Comparison of ENCODE assay signal across 13 cellular contexts in genomic region chr6:98846021-98846380, GRCh38. TPM values are rescaled to one million over a fixed set of nuclear protein-coding genes. Genes with fewer than 3 reads are reported as not detected.
A peak's percentile ranks its signal among the peaks of the same experiment; 100 is the strongest.
DNase-seq lines count a peak whose midpoint lies in the region; ATAC-seq and TF ChIP-seq lines count a peak whose summit lies in the region.
"Had no signal": no experiment of that assay in that cellular context is flagged by ENCODE, and none has a peak within 500 bp of the region (broad histone marks: within the 10 kb centered on the region; RNA-seq: fewer than 3 reads in every experiment).

No MANE protein-coding gene starts in this region.

- H4K20me1 ChIP-seq in PC-9 (ENCODE audit: insufficient read depth) = no peaks in the 10 kb centered on the region

- peaks cover 2% of the 10 kb centered on the region for H3K36me3 Mint-ChIP-seq in activated naive CD4-positive, alpha-beta T cell treated with anti-CD3 and anti-CD28 coated beads, Interleukin-2, amount 50 U/mL, for 24 hours
- peaks cover 10% of the 10 kb centered on the region for H3K36me3 Mint-ChIP-seq in effector memory CD8-positive, alpha-beta T cell (ENCODE audit: insufficient read depth)
- peaks cover 8% of the 10 kb centered on the region for H3K36me3 Mint-ChIP-seq in stimulated activated memory B cell treated with anti-CD40 and anti-IgM and Interleukin-4, amounts not matched to agents 10 μg/mL and 1 μg/mL and 100 μg/mL, for 72 hours

- CTCF ChIA-PET in PC-9 (lab: Charles Lee) = no interaction called here

- no peaks in the 10 kb centered on the region for H3F3A ChIP-seq in PC-9 (ENCODE audit: insufficient read depth, low read depth)

- no peaks in the 10 kb centered on the region for H3K36me3 ChIP-seq in PC-9 (ENCODE audit: low read depth)
- H3K36me3 ChIP-seq: right lobe of liver, upper lobe of left lung had no signal

- no peak overlapping the region for H3K4me2 ChIP-seq in PC-9

- peaks cover 29% of the 10 kb centered on the region for H3K4me1 Mint-ChIP-seq in activated naive CD4-positive, alpha-beta T cell treated with anti-CD3 and anti-CD28 coated beads, Interleukin-2, amount 50 U/mL, for 24 hours
- peaks cover 15 to 18% of the 10 kb centered on the region in 2 donors for H3K4me1 Mint-ChIP-seq in effector memory CD8-positive, alpha-beta T cell (ENCODE audit: low read depth in 2 of 2)
- H3K4me1 Mint-ChIP-seq in stimulated activated memory B cell treated with anti-CD40 and anti-IgM and Interleukin-4, amounts not matched to agents 10 μg/mL and 1 μg/mL and 100 μg/mL, for 72 hours = peaks cover 39% of the 10 kb centered on the region

- no peaks in the 10 kb centered on the region for H3K9me3 ChIP-seq in PC-9 (ENCODE audit: insufficient read depth, low read depth)
- H3K9me3 ChIP-seq: right lobe of liver, upper lobe of left lung had no signal

- H3K9me2 ChIP-seq in PC-9 (ENCODE audit: insufficient read depth) = no peaks in the 10 kb centered on the region; the same call in 1 of the 2 replicates

- BruUV-seq in PC-9 (replicated peaks; lab: Mats Ljungman, UMichigan) = no TSS peak

- H3K4me3 ChIP-seq in PC-9 (no peak overlapping the region), coronary artery (no peak overlapping the region)
- H3K4me3 ChIP-seq: right lobe of liver had no signal

- H3K79me2 ChIP-seq in PC-9 (ENCODE audit: low read depth) = no peaks in the 10 kb centered on the region

- H3K9me3 Mint-ChIP-seq in activated naive CD4-positive, alpha-beta T cell treated with anti-CD3 and anti-CD28 coated beads, Interleukin-2, amount 50 U/mL, for 24 hours = no peaks in the 10 kb centered on the region
- H3K9me3 Mint-ChIP-seq in effector memory CD8-positive, alpha-beta T cell = no peaks in the 10 kb centered on the region
- H3K9me3 Mint-ChIP-seq in stimulated activated memory B cell treated with anti-CD40 and anti-IgM and Interleukin-4, amounts not matched to agents 10 μg/mL and 1 μg/mL and 100 μg/mL, for 72 hours = no peaks in the 10 kb centered on the region
- H3K9me3 Mint-ChIP-seq: activated T-helper 1 cell treated with anti-CD3 and anti-CD28 coated beads, Interleukin-12 subunit alpha, Interleukin-12 subunit beta, Interleukin-2, Interleukin-4 antibody, amounts not matched to agents 30 ng/mL and 10 ng/mL and 1 ng/mL, durations not matched to agents 14 hours and 24 hours and 36 hours had no signal

- H3K27me3 ChIP-seq in PC-9 (ENCODE audit: insufficient read depth, low read depth) = no peaks in the 10 kb centered on the region

- TF ChIP-seq CTCF in PC-9 (conservative IDR thresholded peaks at IDR 0.05) = peak; percentile 0; the same call in 1 of the 2 replicates
- no peak for TF ChIP-seq CTCF in coronary artery (IDR thresholded peaks at IDR 0.05)

- no peak for ATAC-seq in effector memory CD8-positive, alpha-beta T cell (replicated peaks)
- no peak for ATAC-seq in stimulated activated memory B cell treated with anti-CD40 and anti-IgM and Interleukin-4, amounts not matched to agents 10 μg/mL and 1 μg/mL and 100 μg/mL, for 72 hours

- no peak for DNase-seq in activated naive CD4-positive, alpha-beta T cell (lab: John Stamatoyannopoulos, UW)
- DNase-seq in PC-9 (no peak), coronary artery (ENCODE audit: low spot score) (no peak)
- DNase-seq in effector memory CD8-positive, alpha-beta T cell = no peak
- no peak for DNase-seq in activated effector memory CD4-positive, alpha-beta T cell treated with Interleukin-2 at 50 U/mL for 16 hours
- DNase-seq in stimulated activated CD4-positive, alpha-beta T cell treated with anti-CD3 and anti-CD28 coated beads, Interleukin-4, amount 100 ng/mL, for 4 hours = no peak

- H2AFZ ChIP-seq in PC-9 = no peak overlapping the region

- POLR2A ChIA-PET in PC-9 (lab: Charles Lee; ENCODE audit: unreplicated experiment) = no interaction called here

- intact Hi-C loops in PC-9 (cut with micrococcal nuclease; ENCODE audit: unreplicated experiment) = loop anchor here (1.0 to 10.0 kb wide), 3 partner anchors 273 to 1659 kb away; no protein-coding TSS in a partner anchor

- H3K4me3 Mint-ChIP-seq in activated naive CD4-positive, alpha-beta T cell treated with anti-CD3 and anti-CD28 coated beads, Interleukin-2, amount 50 U/mL, for 24 hours = peak overlapping the region; percentile 72
- H3K4me3 Mint-ChIP-seq in effector memory CD8-positive, alpha-beta T cell = peak overlapping the region; percentile 65 to 75
- peak overlapping the region; percentile 51 for H3K4me3 Mint-ChIP-seq in stimulated activated memory B cell treated with anti-CD40 and anti-IgM and Interleukin-4, amounts not matched to agents 10 μg/mL and 1 μg/mL and 100 μg/mL, for 72 hours

- H3K27ac ChIP-seq in PC-9 (no peak overlapping the region), coronary artery (no peak overlapping the region)
- H3K27ac ChIP-seq: right lobe of liver, upper lobe of left lung had no signal

- H3K27ac Mint-ChIP-seq in activated naive CD4-positive, alpha-beta T cell treated with anti-CD3 and anti-CD28 coated beads, Interleukin-2, amount 50 U/mL, for 24 hours = no peak overlapping the region
- peak overlapping the region in 1 of 2 donors; percentile 19 for H3K27ac Mint-ChIP-seq in effector memory CD8-positive, alpha-beta T cell
- no peak overlapping the region for H3K27ac Mint-ChIP-seq in stimulated activated memory B cell treated with anti-CD40 and anti-IgM and Interleukin-4, amounts not matched to agents 10 μg/mL and 1 μg/mL and 100 μg/mL, for 72 hours

- peaks cover 63% of the 10 kb centered on the region for H3K27me3 Mint-ChIP-seq in activated naive CD4-positive, alpha-beta T cell treated with anti-CD3 and anti-CD28 coated beads, Interleukin-2, amount 50 U/mL, for 24 hours
- H3K27me3 Mint-ChIP-seq in effector memory CD8-positive, alpha-beta T cell = peaks cover 88 to 93% of the 10 kb centered on the region in 2 donors
- peaks cover 100% of the 10 kb centered on the region for H3K27me3 Mint-ChIP-seq in stimulated activated memory B cell treated with anti-CD40 and anti-IgM and Interleukin-4, amounts not matched to agents 10 μg/mL and 1 μg/mL and 100 μg/mL, for 72 hours

- H3K4me1 ChIP-seq in PC-9 (replicated peaks; ENCODE audit: insufficient read depth) = no peaks in the 10 kb centered on the region

RNA-seq across cellular contexts. Expression of gene POU3F2, which starts 11.6 kb away (rescaled TPM):
- total RNA-seq in PC-9 (2021) = not detected in 2 replicates
- total RNA-seq: activated T-helper 1 cell treated with anti-CD3 and anti-CD28 coated beads, Interleukin-12 subunit alpha, Interleukin-12 subunit beta, Interleukin-2, Interleukin-4 antibody, amounts not matched to agents 30 ng/mL and 10 ng/mL and 1 ng/mL, durations not matched to agents 14 hours and 24 hours and 36 hours; LHCN-M2; NCI-H460; right lobe of liver; upper lobe of left lung had no signal
